Comparison of ENCODE assay signal across 14 cellular contexts in the genomic region with DNA sequence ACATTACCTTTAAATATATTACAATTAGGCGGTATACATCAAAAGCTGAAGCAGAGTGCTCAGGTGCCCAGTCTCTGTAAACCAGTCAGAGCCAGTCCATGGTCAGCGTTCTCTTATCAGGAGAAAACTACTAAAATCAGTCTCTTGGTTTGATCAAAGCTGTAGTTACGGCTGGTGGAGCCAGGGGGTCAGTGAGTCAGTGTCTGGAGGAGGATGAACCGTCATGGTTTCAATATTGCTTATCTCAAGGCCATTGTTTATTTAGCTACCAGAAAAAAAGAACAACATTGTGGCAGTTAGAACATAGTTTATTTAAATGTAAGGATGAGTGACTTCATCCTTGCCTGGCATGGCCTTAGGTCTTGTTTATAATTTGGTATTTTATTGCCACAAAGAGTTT.
DNase-seq lines count a peak whose midpoint lies in the region; ATAC-seq and TF ChIP-seq lines count a peak whose summit lies in the region.
"Had no signal": no experiment of that assay in that cellular context is flagged by ENCODE, and none has a peak within 500 bp of the region (broad histone marks: within the 10 kb centered on the region; RNA-seq: fewer than 3 reads in every experiment).

No MANE protein-coding gene starts in this region.

- no peak overlapping the region for H3K4me3 ChIP-seq in SJSA1
- H3K4me3 ChIP-seq in fibroblast of villous mesenchyme (ENCODE audit: low read depth, low read length) = no peak overlapping the region
- H3K4me3 ChIP-seq in smooth muscle cell = no peak overlapping the region
- no peak overlapping the region for H3K4me3 ChIP-seq in left ventricle myocardium inferior

- TF ChIP-seq CTCF in fibroblast of villous mesenchyme (IDR thresholded peaks at IDR 0.05; ENCODE audit: insufficient read depth, low read depth, low read length) = no peak
- no peak for TF ChIP-seq CTCF in smooth muscle cell (IDR thresholded peaks at IDR 0.05; ENCODE audit: borderline replicate concordance, insufficient read depth, poor library complexity, severe bottlenecking)
- TF ChIP-seq CTCF in left ventricle myocardium inferior (IDR thresholded peaks at IDR 0.05; ENCODE audit: borderline replicate concordance) = no peak

- WGBS in smooth muscle cell (ENCODE audit: low lambda C conversion rate) = 17% methylated on average over 4 of the region's 4 CpGs

- intact Hi-C loops in left ventricle myocardium inferior (cut with micrococcal nuclease) = no loop called here

- H3K27ac ChIP-seq in SJSA1 (peak overlapping the region; percentile 45), smooth muscle cell (ENCODE audit: low read depth) (peak overlapping the region; percentile 79), left ventricle myocardium inferior (replicated peaks) (no peak overlapping the region)

- H3K36me3 ChIP-seq in SJSA1 (no peaks in the 10 kb centered on the region), smooth muscle cell (ENCODE audit: low read depth) (no peaks in the 10 kb centered on the region), left ventricle myocardium inferior (no peaks in the 10 kb centered on the region)

- no peaks in the 10 kb centered on the region for H3F3A ChIP-seq in smooth muscle cell (ENCODE audit: low read depth)

- peak overlapping the region; percentile 44 for H3K4me2 ChIP-seq in smooth muscle cell

- H4K20me1 ChIP-seq in smooth muscle cell (ENCODE audit: low read depth) = no peaks in the 10 kb centered on the region

- ATAC-seq in HG02623 (IDR thresholded peaks at IDR 0.05; ENCODE audit: unreplicated experiment) = no peak
- ATAC-seq: left cardiac atrium; stimulated activated naive CD8-positive, alpha-beta T cell treated with anti-CD3 and anti-CD28 coated beads, Interleukin-15, amount 100 ng/mL, for 72 hours had no signal

- H2AFZ ChIP-seq in smooth muscle cell (ENCODE audit: low read depth) = peak overlapping the region; percentile 45

- no peaks in the 10 kb centered on the region for H3K79me2 ChIP-seq in smooth muscle cell (ENCODE audit: low read depth)

- DNase-seq in HCEC 1CT (peak; percentile 20), SJSA1 (ENCODE audit: low read depth in 1 of 2, low spot score in 2 of 2) (peak; percentile 70 to 76), fibroblast of villous mesenchyme (ENCODE audit: low read depth) (peak; percentile 10), smooth muscle cell (lab: John Stamatoyannopoulos, UW; ENCODE audit: unreplicated experiment) (no peak), left ventricle myocardium inferior (no peak), SIG-M5 treated with dmso at 0.1 percent for 504 hours (lab: John Stamatoyannopoulos, UW; ENCODE audit: unreplicated experiment) (no peak)
- DNase-seq: activated naive CD4-positive, alpha-beta T cell treated with anti-CD3 and anti-CD28 coated beads, Interleukin-2, amount 10 ng/mL, durations not matched to agents 7 days and 5 days; head of caudate nucleus; left cardiac atrium; NCI-H1694; NCI-H510A; posterior cingulate gyrus; stimulated activated naive CD8-positive, alpha-beta T cell treated with anti-CD3 and anti-CD28 coated beads, Interleukin-15, amount 100 ng/mL, for 72 hours had no signal

- H3K27me3 ChIP-seq in SJSA1 (replicated peaks) (0 out of 2 replicates have a peak, but pooled peaks cover 3% of the 10 kb centered on the region), smooth muscle cell (ENCODE audit: low read depth) (no peaks in the 10 kb centered on the region), left ventricle myocardium inferior (ENCODE audit: low read depth) (no peaks in the 10 kb centered on the region)

- H3K9me3 ChIP-seq in SJSA1 (replicated peaks) = no peaks in the 10 kb centered on the region
- H3K9me3 ChIP-seq in smooth muscle cell (replicated peaks; ENCODE audit: low read depth) = no peaks in the 10 kb centered on the region
- H3K9me3 ChIP-seq in left ventricle myocardium inferior (replicated peaks) = peaks cover 7% of the 10 kb centered on the region

- H3K4me1 ChIP-seq in SJSA1 (replicated peaks) (peaks cover 22% of the 10 kb centered on the region), smooth muscle cell (ENCODE audit: low read depth) (peaks cover 13% of the 10 kb centered on the region), left ventricle myocardium inferior (no peaks in the 10 kb centered on the region)

- no peak overlapping the region for H3K9ac ChIP-seq in smooth muscle cell (ENCODE audit: low read depth)

Comparison
In these comparisons a context has a peak if more than half of its experiments do, and no peak if none do; other contexts are left out.
1. DNase-seq: peak in HCEC 1CT (single experiment), SJSA1 (2 of 2) and fibroblast of villous mesenchyme (single experiment); none in smooth muscle cell (single experiment), left ventricle myocardium inferior (single experiment) and SIG-M5 treated with dmso at 0.1 percent for 504 hours (single experiment).